Comparison of ENCODE assay signal across 13 cellular contexts in genomic region chr6:2899596-2899995, GRCh38. TPM values are rescaled to one million over a fixed set of nuclear protein-coding genes. Genes with fewer than 3 reads are reported as not detected.
DNase-seq lines count a peak whose midpoint lies in the region; ATAC-seq and TF ChIP-seq lines count a peak whose summit lies in the region.
"Had no signal": no experiment of that assay in that cellular context is flagged by ENCODE, and none has a peak within 500 bp of the region (broad histone marks: within the 10 kb centered on the region; RNA-seq: fewer than 3 reads in every experiment).

No MANE protein-coding gene starts in this region.

- H3K4me1 Mint-ChIP-seq in activated T-helper 17 cell treated with anti-CD3 and anti-CD28 coated beads, Interleukin-2, amount 50 U/mL, for 72 hours: peaks cover 36% of the 10 kb centered on the region
- H3K4me1 Mint-ChIP-seq in osteocyte (ENCODE audit: unreplicated experiment): peaks cover 6% of the 10 kb centered on the region

- H3K27me3 Mint-ChIP-seq in activated T-helper 17 cell treated with anti-CD3 and anti-CD28 coated beads, Interleukin-2, amount 50 U/mL, for 72 hours: no peaks in the 10 kb centered on the region
- H3K27me3 Mint-ChIP-seq in osteocyte (ENCODE audit: unreplicated experiment): no peaks in the 10 kb centered on the region

- peaks cover 82% of the 10 kb centered on the region for H3K36me3 Mint-ChIP-seq in activated T-helper 17 cell treated with anti-CD3 and anti-CD28 coated beads, Interleukin-2, amount 50 U/mL, for 72 hours (ENCODE audit: low read depth)
- no peaks in the 10 kb centered on the region for H3K36me3 Mint-ChIP-seq in osteocyte (ENCODE audit: unreplicated experiment)

- peak overlapping the region; percentile 100 for H3K4me3 Mint-ChIP-seq in activated T-helper 17 cell treated with anti-CD3 and anti-CD28 coated beads, Interleukin-2, amount 50 U/mL, for 72 hours
- no peak overlapping the region for H3K4me3 Mint-ChIP-seq in osteocyte (ENCODE audit: unreplicated experiment)

- H3K9me3 Mint-ChIP-seq in activated T-helper 17 cell treated with anti-CD3 and anti-CD28 coated beads, Interleukin-2, amount 50 U/mL, for 72 hours: no peaks in the 10 kb centered on the region
- no peaks in the 10 kb centered on the region for H3K9me3 Mint-ChIP-seq in osteocyte (ENCODE audit: unreplicated experiment)

- TF ChIP-seq CTCF in GM10266 (IDR thresholded peaks at IDR 0.05; ENCODE audit: control insufficient read depth, insufficient read depth, low read depth, missing control alignments) (no peak), osteocyte (IDR thresholded peaks at IDR 0.05) (no peak)

- ATAC-seq in HG02852 (IDR thresholded peaks at IDR 0.05; ENCODE audit: unreplicated experiment) (peak; percentile 29), GM19023 (IDR thresholded peaks at IDR 0.05; ENCODE audit: unreplicated experiment) (no peak), HG02970 (IDR thresholded peaks at IDR 0.05; ENCODE audit: low FRiP score, unreplicated experiment) (no peak), GM19328 (IDR thresholded peaks at IDR 0.05; ENCODE audit: unreplicated experiment) (no peak)
- ATAC-seq in activated T-helper 17 cell treated with anti-CD3 and anti-CD28 coated beads, Interleukin-2, amount 50 U/mL, for 72 hours (replicated peaks): peak; percentile 66
- ATAC-seq: PC-3 had no signal

- DNase-seq in GM10266 (ENCODE audit: extremely low spot score) (peak; percentile 61), osteocyte (ENCODE audit: extremely low spot score, unreplicated experiment) (peak; percentile 40)
- DNase-seq: activated gamma-delta T cell treated with Interleukin-2 at 50 U/mL for 16 hours, COR-L47, Kasumi-1, NCI-H2171 treated with DMSO at 0.1 percent for 48 hours, PC-3, T-helper 9 cell had no signal

- peak overlapping the region; percentile 98 for H3K27ac Mint-ChIP-seq in activated T-helper 17 cell treated with anti-CD3 and anti-CD28 coated beads, Interleukin-2, amount 50 U/mL, for 72 hours
- H3K27ac Mint-ChIP-seq in osteocyte (ENCODE audit: unreplicated experiment): no peak overlapping the region

RNA-seq across cellular contexts. Expression of gene SERPINB9, which starts 3.5 kb away (rescaled TPM):
- total RNA-seq in activated T-helper 17 cell treated with anti-CD3 and anti-CD28 coated beads, Interleukin-2, amount 50 U/mL, for 72 hours: 10 to 100 TPM; 11.2 to 66.1 TPM
- total RNA-seq in osteocyte: 0.34 and 0.48 TPM in 2 replicates

RNA-seq across cellular contexts. Expression of gene SERPINB1, which starts 57.9 kb away (rescaled TPM):
- total RNA-seq in activated T-helper 17 cell treated with anti-CD3 and anti-CD28 coated beads, Interleukin-2, amount 50 U/mL, for 72 hours: 10 to 100 TPM; 33.4 to 67.8 TPM
- 13.7 and 14.8 TPM in 2 replicates for total RNA-seq in osteocyte

Comparison
In these comparisons a context has a peak if more than half of its experiments do, and no peak if none do; other contexts are left out.
1. ATAC-seq: peak in HG02852 (single experiment) and activated T-helper 17 cell treated with anti-CD3 and anti-CD28 coated beads, Interleukin-2, amount 50 U/mL, for 72 hours (single experiment); none in GM19023 (single experiment), HG02970 (single experiment) and GM19328 (single experiment).